ENCODE assay signal across 1 cellular context in genomic region chr16:53099318-53100130, GRCh38.
TF ChIP-seq lines count a peak whose summit lies in the region.

No MANE protein-coding gene starts in this region.

TF ChIP-seq in GM12878, 131 proteins besides CTCF, POLR2A, EP300 and RAD21 (continued from another document and continues in another):
- TF ChIP-seq DPF2 (IDR thresholded peaks at IDR 0.05) (peak; percentile 58; the same call in 1 of the 2 replicates), MTA2 (IDR thresholded peaks at IDR 0.05; ENCODE audit: low read depth) (peak; percentile 98), SRF (IDR thresholded peaks at IDR 0.05; ENCODE audit: low read depth in 2 of 2, low read length in 2 of 2) (0 out of 4 replicates have a peak, but pooled peaks of 1 of the 2 experiments have one; percentile 40), SP1 (IDR thresholded peaks at IDR 0.05; ENCODE audit: low read depth, low read length) (peak; percentile 10), IKZF2 (IDR thresholded peaks at IDR 0.05) (peak; percentile 64 to 80; a peak in 3 of 4 replicates), RAD51 (IDR thresholded peaks at IDR 0.05) (peak; percentile 72), MEF2A (IDR thresholded peaks at IDR 0.05; ENCODE audit: insufficient read depth, low read depth, low read length) (no peak), CBX5 (IDR thresholded peaks at IDR 0.05; ENCODE audit: low read depth) (peak; percentile 62; the same call in 1 of the 2 replicates), BHLHE40 (IDR thresholded peaks at IDR 0.05; ENCODE audit: borderline replicate concordance in 1 of 2, low read depth in 2 of 2, low read length in 1 of 2) (peak; percentile 45 to 48; a peak in 3 of 4 replicates), NR2F1 (conservative IDR thresholded peaks at IDR 0.05) (peak; percentile 98), MEF2B (IDR thresholded peaks at IDR 0.05; ENCODE audit: partially characterized antibody, poor library complexity, severe bottlenecking) (peak; percentile 37), ZNF207 (IDR thresholded peaks at IDR 0.05; ENCODE audit: borderline replicate concordance) (no peak), ATF7 (IDR thresholded peaks at IDR 0.05; ENCODE audit: low read depth) (0 out of 2 replicates have a peak, but pooled peaks have one; percentile 7), BRCA1 (IDR thresholded peaks at IDR 0.05; ENCODE audit: low read depth, low read length) (no peak), BACH1 (IDR thresholded peaks at IDR 0.05; ENCODE audit: borderline replicate concordance) (peak; percentile 9; the same call in 1 of the 2 replicates), NR2C1 (IDR thresholded peaks at IDR 0.05) (peak; percentile 13; the same call in 1 of the 2 replicates), MLLT1 (IDR thresholded peaks at IDR 0.05) (peak; percentile 98), SIN3A (IDR thresholded peaks at IDR 0.05; ENCODE audit: low read depth, low read length) (peak; percentile 37; the same call in 1 of the 2 replicates), RELA (IDR thresholded peaks at IDR 0.05; ENCODE audit: borderline replicate concordance, partially characterized antibody) (peak; percentile 42), BCL11A (IDR thresholded peaks at IDR 0.05; ENCODE audit: low read depth, low read length) (peak; percentile 95), ZBED1 (IDR thresholded peaks at IDR 0.05; ENCODE audit: borderline replicate concordance) (no peak), MYB (IDR thresholded peaks at IDR 0.05; ENCODE audit: borderline replicate concordance, low read depth, low read length) (peak; percentile 18; the same call in 1 of the 2 replicates), ESRRA (IDR thresholded peaks at IDR 0.05; ENCODE audit: low read length) (peak; percentile 55; the same call in 1 of the 2 replicates), EGR1 (IDR thresholded peaks at IDR 0.05; ENCODE audit: borderline replicate concordance in 1 of 2, low read depth in 2 of 2, low read length in 2 of 2) (peak in 1 of 2 experiments; percentile 53; a peak in 1 of 3 replicates), ATF2 (IDR thresholded peaks at IDR 0.05; ENCODE audit: low read length) (no peak), RUNX3 (IDR thresholded peaks at IDR 0.05; ENCODE audit: low read length) (peak; percentile 44; the same call in 1 of the 2 replicates), SMAD5 (IDR thresholded peaks at IDR 0.05; ENCODE audit: low read depth) (0 out of 2 replicates have a peak, but pooled peaks have one; percentile 49), MAX (IDR thresholded peaks at IDR 0.05; ENCODE audit: low read depth, low read length) (peak; percentile 61), ZBTB33 (IDR thresholded peaks at IDR 0.05) (no peak)
- TF ChIP-seq, protein P1, sequence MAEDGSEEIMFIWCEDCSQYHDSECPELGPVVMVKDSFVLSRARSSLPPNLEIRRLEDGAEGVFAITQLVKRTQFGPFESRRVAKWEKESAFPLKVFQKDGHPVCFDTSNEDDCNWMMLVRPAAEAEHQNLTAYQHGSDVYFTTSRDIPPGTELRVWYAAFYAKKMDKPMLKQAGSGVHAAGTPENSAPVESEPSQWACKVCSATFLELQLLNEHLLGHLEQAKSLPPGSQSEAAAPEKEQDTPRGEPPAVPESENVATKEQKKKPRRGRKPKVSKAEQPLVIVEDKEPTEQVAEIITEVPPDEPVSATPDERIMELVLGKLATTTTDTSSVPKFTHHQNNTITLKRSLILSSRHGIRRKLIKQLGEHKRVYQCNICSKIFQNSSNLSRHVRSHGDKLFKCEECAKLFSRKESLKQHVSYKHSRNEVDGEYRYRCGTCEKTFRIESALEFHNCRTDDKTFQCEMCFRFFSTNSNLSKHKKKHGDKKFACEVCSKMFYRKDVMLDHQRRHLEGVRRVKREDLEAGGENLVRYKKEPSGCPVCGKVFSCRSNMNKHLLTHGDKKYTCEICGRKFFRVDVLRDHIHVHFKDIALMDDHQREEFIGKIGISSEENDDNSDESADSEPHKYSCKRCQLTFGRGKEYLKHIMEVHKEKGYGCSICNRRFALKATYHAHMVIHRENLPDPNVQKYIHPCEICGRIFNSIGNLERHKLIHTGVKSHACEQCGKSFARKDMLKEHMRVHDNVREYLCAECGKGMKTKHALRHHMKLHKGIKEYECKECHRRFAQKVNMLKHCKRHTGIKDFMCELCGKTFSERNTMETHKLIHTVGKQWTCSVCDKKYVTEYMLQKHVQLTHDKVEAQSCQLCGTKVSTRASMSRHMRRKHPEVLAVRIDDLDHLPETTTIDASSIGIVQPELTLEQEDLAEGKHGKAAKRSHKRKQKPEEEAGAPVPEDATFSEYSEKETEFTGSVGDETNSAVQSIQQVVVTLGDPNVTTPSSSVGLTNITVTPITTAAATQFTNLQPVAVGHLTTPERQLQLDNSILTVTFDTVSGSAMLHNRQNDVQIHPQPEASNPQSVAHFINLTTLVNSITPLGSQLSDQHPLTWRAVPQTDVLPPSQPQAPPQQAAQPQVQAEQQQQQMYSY (CRISPR knock-in tag; IDR thresholded peaks at IDR 0.05): no peak
- TF ChIP-seq, protein P2, sequence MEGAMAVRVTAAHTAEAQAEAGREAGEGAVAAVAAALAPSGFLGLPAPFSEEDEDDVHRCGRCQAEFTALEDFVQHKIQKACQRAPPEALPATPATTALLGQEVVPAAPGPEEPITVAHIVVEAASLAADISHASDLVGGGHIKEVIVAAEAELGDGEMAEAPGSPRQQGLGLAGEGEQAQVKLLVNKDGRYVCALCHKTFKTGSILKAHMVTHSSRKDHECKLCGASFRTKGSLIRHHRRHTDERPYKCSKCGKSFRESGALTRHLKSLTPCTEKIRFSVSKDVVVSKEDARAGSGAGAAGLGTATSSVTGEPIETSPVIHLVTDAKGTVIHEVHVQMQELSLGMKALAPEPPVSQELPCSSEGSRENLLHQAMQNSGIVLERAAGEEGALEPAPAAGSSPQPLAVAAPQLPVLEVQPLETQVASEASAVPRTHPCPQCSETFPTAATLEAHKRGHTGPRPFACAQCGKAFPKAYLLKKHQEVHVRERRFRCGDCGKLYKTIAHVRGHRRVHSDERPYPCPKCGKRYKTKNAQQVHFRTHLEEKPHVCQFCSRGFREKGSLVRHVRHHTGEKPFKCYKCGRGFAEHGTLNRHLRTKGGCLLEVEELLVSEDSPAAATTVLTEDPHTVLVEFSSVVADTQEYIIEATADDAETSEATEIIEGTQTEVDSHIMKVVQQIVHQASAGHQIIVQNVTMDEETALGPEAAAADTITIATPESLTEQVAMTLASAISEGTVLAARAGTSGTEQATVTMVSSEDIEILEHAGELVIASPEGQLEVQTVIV (IDR thresholded peaks at IDR 0.05; ENCODE audit: borderline replicate concordance, partially characterized antibody): no peak
- TF ChIP-seq, protein P3, sequence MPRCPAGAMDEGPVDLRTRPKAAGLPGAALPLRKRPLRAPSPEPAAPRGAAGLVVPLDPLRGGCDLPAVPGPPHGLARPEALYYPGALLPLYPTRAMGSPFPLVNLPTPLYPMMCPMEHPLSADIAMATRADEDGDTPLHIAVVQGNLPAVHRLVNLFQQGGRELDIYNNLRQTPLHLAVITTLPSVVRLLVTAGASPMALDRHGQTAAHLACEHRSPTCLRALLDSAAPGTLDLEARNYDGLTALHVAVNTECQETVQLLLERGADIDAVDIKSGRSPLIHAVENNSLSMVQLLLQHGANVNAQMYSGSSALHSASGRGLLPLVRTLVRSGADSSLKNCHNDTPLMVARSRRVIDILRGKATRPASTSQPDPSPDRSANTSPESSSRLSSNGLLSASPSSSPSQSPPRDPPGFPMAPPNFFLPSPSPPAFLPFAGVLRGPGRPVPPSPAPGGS (IDR thresholded peaks at IDR 0.05; ENCODE audit: borderline replicate concordance, insufficient read depth, low read depth, low read length, poor library complexity, severe bottlenecking): peak; percentile 45
- TF ChIP-seq, protein P4, sequence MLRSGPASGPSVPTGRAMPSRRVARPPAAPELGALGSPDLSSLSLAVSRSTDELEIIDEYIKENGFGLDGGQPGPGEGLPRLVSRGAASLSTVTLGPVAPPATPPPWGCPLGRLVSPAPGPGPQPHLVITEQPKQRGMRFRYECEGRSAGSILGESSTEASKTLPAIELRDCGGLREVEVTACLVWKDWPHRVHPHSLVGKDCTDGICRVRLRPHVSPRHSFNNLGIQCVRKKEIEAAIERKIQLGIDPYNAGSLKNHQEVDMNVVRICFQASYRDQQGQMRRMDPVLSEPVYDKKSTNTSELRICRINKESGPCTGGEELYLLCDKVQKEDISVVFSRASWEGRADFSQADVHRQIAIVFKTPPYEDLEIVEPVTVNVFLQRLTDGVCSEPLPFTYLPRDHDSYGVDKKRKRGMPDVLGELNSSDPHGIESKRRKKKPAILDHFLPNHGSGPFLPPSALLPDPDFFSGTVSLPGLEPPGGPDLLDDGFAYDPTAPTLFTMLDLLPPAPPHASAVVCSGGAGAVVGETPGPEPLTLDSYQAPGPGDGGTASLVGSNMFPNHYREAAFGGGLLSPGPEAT (IDR thresholded peaks at IDR 0.05; ENCODE audit: low read depth): peak; percentile 87
- TF ChIP-seq, protein P5, sequence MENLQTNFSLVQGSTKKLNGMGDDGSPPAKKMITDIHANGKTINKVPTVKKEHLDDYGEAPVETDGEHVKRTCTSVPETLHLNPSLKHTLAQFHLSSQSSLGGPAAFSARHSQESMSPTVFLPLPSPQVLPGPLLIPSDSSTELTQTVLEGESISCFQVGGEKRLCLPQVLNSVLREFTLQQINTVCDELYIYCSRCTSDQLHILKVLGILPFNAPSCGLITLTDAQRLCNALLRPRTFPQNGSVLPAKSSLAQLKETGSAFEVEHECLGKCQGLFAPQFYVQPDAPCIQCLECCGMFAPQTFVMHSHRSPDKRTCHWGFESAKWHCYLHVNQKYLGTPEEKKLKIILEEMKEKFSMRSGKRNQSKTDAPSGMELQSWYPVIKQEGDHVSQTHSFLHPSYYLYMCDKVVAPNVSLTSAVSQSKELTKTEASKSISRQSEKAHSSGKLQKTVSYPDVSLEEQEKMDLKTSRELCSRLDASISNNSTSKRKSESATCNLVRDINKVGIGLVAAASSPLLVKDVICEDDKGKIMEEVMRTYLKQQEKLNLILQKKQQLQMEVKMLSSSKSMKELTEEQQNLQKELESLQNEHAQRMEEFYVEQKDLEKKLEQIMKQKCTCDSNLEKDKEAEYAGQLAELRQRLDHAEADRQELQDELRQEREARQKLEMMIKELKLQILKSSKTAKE (IDR thresholded peaks at IDR 0.05; ENCODE audit: low read depth, poor library complexity, severe bottlenecking): peak; percentile 81
- TF ChIP-seq, protein P6, sequence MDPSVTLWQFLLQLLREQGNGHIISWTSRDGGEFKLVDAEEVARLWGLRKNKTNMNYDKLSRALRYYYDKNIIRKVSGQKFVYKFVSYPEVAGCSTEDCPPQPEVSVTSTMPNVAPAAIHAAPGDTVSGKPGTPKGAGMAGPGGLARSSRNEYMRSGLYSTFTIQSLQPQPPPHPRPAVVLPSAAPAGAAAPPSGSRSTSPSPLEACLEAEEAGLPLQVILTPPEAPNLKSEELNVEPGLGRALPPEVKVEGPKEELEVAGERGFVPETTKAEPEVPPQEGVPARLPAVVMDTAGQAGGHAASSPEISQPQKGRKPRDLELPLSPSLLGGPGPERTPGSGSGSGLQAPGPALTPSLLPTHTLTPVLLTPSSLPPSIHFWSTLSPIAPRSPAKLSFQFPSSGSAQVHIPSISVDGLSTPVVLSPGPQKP (IDR thresholded peaks at IDR 0.05; ENCODE audit: low read depth, low read length): peak; percentile 36; the same call in 1 of the 2 replicates
- TF ChIP-seq, protein P7, sequence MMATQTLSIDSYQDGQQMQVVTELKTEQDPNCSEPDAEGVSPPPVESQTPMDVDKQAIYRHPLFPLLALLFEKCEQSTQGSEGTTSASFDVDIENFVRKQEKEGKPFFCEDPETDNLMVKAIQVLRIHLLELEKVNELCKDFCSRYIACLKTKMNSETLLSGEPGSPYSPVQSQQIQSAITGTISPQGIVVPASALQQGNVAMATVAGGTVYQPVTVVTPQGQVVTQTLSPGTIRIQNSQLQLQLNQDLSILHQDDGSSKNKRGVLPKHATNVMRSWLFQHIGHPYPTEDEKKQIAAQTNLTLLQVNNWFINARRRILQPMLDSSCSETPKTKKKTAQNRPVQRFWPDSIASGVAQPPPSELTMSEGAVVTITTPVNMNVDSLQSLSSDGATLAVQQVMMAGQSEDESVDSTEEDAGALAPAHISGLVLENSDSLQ (IDR thresholded peaks at IDR 0.05): peak; percentile 22; the same call in 1 of the 2 replicates
